In genomic region chr10:3783721-3784432, GRCh38 we compare ENCODE assay signal across 8 cellular contexts. TPM values are rescaled to one million over a fixed set of nuclear protein-coding genes. Genes with fewer than 3 reads are reported as not detected.
A peak's percentile ranks its signal among the peaks of the same experiment; 100 is the strongest.
DNase-seq lines count a peak whose midpoint lies in the region; ATAC-seq, FAIRE-seq and TF ChIP-seq lines count a peak whose summit lies in the region.

No MANE protein-coding gene starts in this region.

- H2AK5ac ChIP-seq in H1 (ENCODE audit: low read depth, low read length), result 0 out of 2 replicates have a peak overlapping the region, but pooled peaks have one; percentile 34

- POLR2A ChIA-PET in H1 (lab: Charles Lee; ENCODE audit: partially characterized antibody), result interaction anchor here (1.0 to 4.0 kb wide), 10 partner anchors 9 to 543 kb away, joined by 3 to 43 read pairs (median 4); no protein-coding TSS in a partner anchor

- peaks cover 5 to 17% (median 12%) of the 10 kb centered on the region in 4 experiments for H3K4me1 ChIP-seq in H1 (replicated peaks in 1 of 4; ENCODE audit: control insufficient read depth in 3 of 4, insufficient read depth in 4 of 4, low read length in 3 of 4)
- peaks cover 0 to 27% (median 18%) of the 10 kb centered on the region in 4 donors for H3K4me1 ChIP-seq in tibial nerve

- peaks cover 16% of the 10 kb centered on the region for H3K23me2 ChIP-seq in H1 (ENCODE audit: low read depth, low read length)

- peak overlapping the region; percentile 93 for H3K27ac ChIP-seq in VCaP
- H3K27ac ChIP-seq in H1 (ENCODE audit: low read depth, low read length), result peak overlapping the region; percentile 7; the same call in 1 of the 2 replicates
- peak overlapping the region; percentile 98 to 100 (median 99) for H3K27ac ChIP-seq in tibial nerve

- peak in 1 of 2 experiments; percentile 57; a peak in 2 of 3 replicates for TF ChIP-seq POLR2A in H1 (IDR thresholded peaks at IDR 0.05; ENCODE audit: control extremely low read depth in 1 of 2, low read depth in 2 of 2, low read length in 2 of 2)
- TF ChIP-seq POLR2A in tibial nerve (IDR thresholded peaks at IDR 0.05), result peak in 1 of 2 donors; percentile 21

- H3K4ac ChIP-seq in H1 (replicated peaks; ENCODE audit: insufficient read length, low read depth, low read length), result no peak overlapping the region

- peaks cover 22% of the 10 kb centered on the region for H3K79me1 ChIP-seq in H1 (ENCODE audit: low read depth, low read length)

- WGBS in H1 (ENCODE audit: extremely low coverage in 1 of 2, insufficient coverage in 1 of 2, insufficient read length in 1 of 2, insufficient replicate concordance in 2 of 2, low coverage in 1 of 2, low lambda C conversion rate in 2 of 2, missing lambda C conversion rate in 1 of 2), 2 experiments, result 1% methylated on average over 22 of the region's 22 CpGs; no CpG with 5 or more reads in 1 of the 2 experiments
- WGBS in tibial nerve, 2 donors, result 0% methylated on average over 22 of the region's 22 CpGs

- TF ChIP-seq RAD21 in H1 (IDR thresholded peaks at IDR 0.05 in 1 of 2, conservative IDR thresholded peaks at IDR 0.05 in 1 of 2; ENCODE audit: low read depth in 2 of 2, low read length in 2 of 2), result peak in 1 of 2 experiments; percentile 16; a peak in 1 of 4 replicates

- H4K8ac ChIP-seq in H1 (ENCODE audit: extremely low read depth, insufficient read depth, low read length), result no peak overlapping the region

- ATAC-seq in memory B cell (ENCODE audit: low read depth) (no peak), HG03045 (IDR thresholded peaks at IDR 0.05; ENCODE audit: unreplicated experiment) (no peak)

- no peak overlapping the region for H4K91ac ChIP-seq in H1 (replicated peaks; ENCODE audit: insufficient read length, low read length)

- peak overlapping the region; percentile 83 to 92 (median 89) for H3K9ac ChIP-seq in H1 (replicated peaks in 1 of 4; ENCODE audit: extremely low read depth in 1 of 4, low read depth in 3 of 4, low read length in 3 of 4)

- H3K4me3 ChIP-seq in GM06990 (replicated peaks; ENCODE audit: low read depth, low read length) (peak overlapping the region; percentile 95), H1 (ENCODE audit: extremely low read depth in 1 of 4, insufficient read depth in 2 of 4, low read depth in 3 of 4, low read length in 4 of 4) (peak overlapping the region; percentile 72 to 91 (median 86)), tibial nerve (peak overlapping the region; percentile 83 to 98 (median 88))

- H4K5ac ChIP-seq in H1 (ENCODE audit: insufficient read length, low read depth, low read length), result no peak overlapping the region

- TF ChIP-seq CTCF in GM06990 (IDR thresholded peaks at IDR 0.05; ENCODE audit: insufficient read depth, low read length, poor library complexity, severe bottlenecking) (no peak), VCaP (conservative IDR thresholded peaks at IDR 0.05) (no peak), H1 (IDR thresholded peaks at IDR 0.05; ENCODE audit: control extremely low read depth in 1 of 3, insufficient read depth in 1 of 3, low read depth in 1 of 3, low read length in 3 of 3) (no peak), tibial nerve (IDR thresholded peaks at IDR 0.05) (no peak)

- no peak overlapping the region for H2BK120ac ChIP-seq in H1 (replicated peaks; ENCODE audit: low read depth, low read length)

- peak overlapping the region; percentile 40; the same call in 1 of the 2 replicates for H2BK12ac ChIP-seq in H1 (ENCODE audit: low read depth, low read length)

- H3K4me2 ChIP-seq in H1 (ENCODE audit: insufficient read depth in 1 of 2, low read depth in 2 of 2, low read length in 2 of 2), result peak overlapping the region; percentile 77 to 94

- DNase-seq in GM06990 (ENCODE audit: extremely low read depth, insufficient read length) (no peak), NCI-H1417 (lab: John Stamatoyannopoulos, UW) (peak; percentile 79 to 94 (median 79)), H1 (ENCODE audit: low read depth in 1 of 2, low spot score in 2 of 2) (peak in 1 of 2 experiments; percentile 60), memory B cell (ENCODE audit: low spot score in 2 of 2) (peak in 1 of 2 donors; percentile 46), tibial nerve (ENCODE audit: low spot score in 2 of 2) (peak; percentile 61 to 76), HTR-8/SVneo (ENCODE audit: insufficient read length, low spot score) (no peak)

- H3K23ac ChIP-seq in H1 (ENCODE audit: insufficient read length), result no peak overlapping the region

- no peak overlapping the region for H3K14ac ChIP-seq in H1 (ENCODE audit: insufficient read length)

- H3K4me1 Mint-ChIP-seq in memory B cell, result peaks cover 39% of the 10 kb centered on the region

- no peak for FAIRE-seq in H1 (lab: Jason Lieb, UNC)
- no peak for FAIRE-seq in HTR-8/SVneo (lab: Jason Lieb, UNC)

- H3K27ac Mint-ChIP-seq in memory B cell, result peak overlapping the region; percentile 100

- no peaks in the 10 kb centered on the region for H3K27me3 ChIP-seq in GM06990 (replicated peaks; ENCODE audit: control insufficient read depth, insufficient read depth, low read length)
- no peaks in the 10 kb centered on the region for H3K27me3 ChIP-seq in H1 (replicated peaks in 1 of 4; ENCODE audit: control insufficient read depth in 3 of 4, extremely low read depth in 1 of 4, insufficient read depth in 3 of 4, low read length in 3 of 4)
- no peaks in the 10 kb centered on the region for H3K27me3 ChIP-seq in tibial nerve

- CTCF ChIA-PET in H1 (lab: Charles Lee; ENCODE audit: partially characterized antibody), result no interaction called here

- H2AFZ ChIP-seq in H1 (ENCODE audit: low read length), result no peak overlapping the region

- no peak for TF ChIP-seq EP300 in H1 (IDR thresholded peaks at IDR 0.05; ENCODE audit: borderline replicate concordance in 1 of 2, low read depth in 2 of 2, low read length in 2 of 2)
- TF ChIP-seq EP300 in tibial nerve (IDR thresholded peaks at IDR 0.05), result peak in 1 of 2 donors; percentile 70

- peak overlapping the region; percentile 90 for H3K4me3 Mint-ChIP-seq in memory B cell

- no peaks in the 10 kb centered on the region for H3K9me3 ChIP-seq in H1 (ENCODE audit: insufficient read depth in 2 of 2, low read depth in 1 of 2, low read length in 1 of 2)
- peaks cover 0 to 2% (median 0%) of the 10 kb centered on the region in 4 donors for H3K9me3 ChIP-seq in tibial nerve

- no peak overlapping the region; the same call in 1 of the 2 replicates for H2BK5ac ChIP-seq in H1 (ENCODE audit: low read depth, low read length)

- H3K36me3 ChIP-seq in GM06990 (ENCODE audit: control insufficient read depth, insufficient read depth, low read length) (peaks cover 25% of the 10 kb centered on the region), H1 (ENCODE audit: control insufficient read depth in 2 of 4, insufficient read depth in 4 of 4, low read length in 3 of 4) (peaks cover 22 to 30% (median 29%) of the 10 kb centered on the region in 4 experiments), tibial nerve (peaks cover 13 to 33% (median 23%) of the 10 kb centered on the region in 3 donors)

- no peak overlapping the region for H2BK20ac ChIP-seq in H1 (ENCODE audit: low read length)

- no peaks in the 10 kb centered on the region for H3K9me3 Mint-ChIP-seq in memory B cell

- no peak overlapping the region for H3K56ac ChIP-seq in H1 (replicated peaks; ENCODE audit: insufficient read length, low read depth, low read length)

- peaks cover 6 to 52% of the 10 kb centered on the region in 2 experiments for H3K79me2 ChIP-seq in H1 (ENCODE audit: control insufficient read depth in 1 of 2, insufficient read depth in 2 of 2, low read length in 2 of 2)

- H3K27me3 Mint-ChIP-seq in memory B cell, result no peaks in the 10 kb centered on the region

- peak overlapping the region; percentile 51; the same call in 1 of the 2 replicates for H3K18ac ChIP-seq in H1 (ENCODE audit: extremely low read depth, low read length)

- H2BK15ac ChIP-seq in H1 (ENCODE audit: low read length), result no peak overlapping the region

- peaks cover 35% of the 10 kb centered on the region for H3K36me3 Mint-ChIP-seq in memory B cell

- H4K20me1 ChIP-seq in H1 (replicated peaks in 1 of 2; ENCODE audit: control insufficient read depth in 1 of 2, insufficient read depth in 2 of 2, low read length in 2 of 2), result peaks cover 23 to 27% of the 10 kb centered on the region in 2 experiments

TF ChIP-seq in H1, 55 proteins besides CTCF, POLR2A, EP300 and RAD21 (continues in another document):
- TF ChIP-seq USF2 (IDR thresholded peaks at IDR 0.05; ENCODE audit: low read length) (no peak), MAX (IDR thresholded peaks at IDR 0.05) (peak; percentile 35; the same call in 1 of the 2 replicates), CBX8 (IDR thresholded peaks at IDR 0.05; ENCODE audit: borderline replicate concordance, low read depth, low read length) (no peak), RFX5 (IDR thresholded peaks at IDR 0.05; ENCODE audit: borderline replicate concordance, low read depth, low read length) (no peak), TAF1 (IDR thresholded peaks at IDR 0.05; ENCODE audit: low read depth, low read length) (peak; percentile 30)

RNA-seq across cellular contexts. Expression of gene KLF6, which starts 1.1 kb away (rescaled TPM):
- 19.5 and 23.0 TPM in 2 replicates for total RNA-seq in H1 (2021; fragmentation: NEBNext Ultra II Directional; extraction: Animal tissue kit (Norgen Biotek cat#: 25700))
- 5.7 and 10.1 TPM in 2 replicates for polyA plus RNA-seq in H1 (2011; rRNA removed)
- polyA plus RNA-seq in H1 (2011; cell fraction: cytosol; rRNA removed), result 8.9 TPM
- polyA plus RNA-seq in H1 (2011; cell fraction: nucleus; rRNA removed), result 19.0 TPM
- polyA plus RNA-seq in H1 (2012, experiment 1 of 2), result 9.4 to 16.4 TPM (median 12.4 TPM) in 4 replicates
- 4.0 TPM for polyA plus RNA-seq in H1 (2012, experiment 2 of 2)
- 9.9 TPM for polyA plus RNA-seq in H1 (2013, experiment 1 of 2)
- polyA plus RNA-seq in H1 (2013, experiment 2 of 2), result 10.1 TPM
- polyA minus RNA-seq in H1 (2011; rRNA and poly(A)+ RNA removed), result 19.2 and 29.7 TPM in 2 replicates
- polyA minus RNA-seq in H1 (2011; cell fraction: cytosol; rRNA and poly(A)+ RNA removed), result 9.5 TPM
- polyA minus RNA-seq in H1 (2011; cell fraction: nucleus; rRNA and poly(A)+ RNA removed), result 108 TPM
- 100 to 1,000 TPM; 156 to 226 (median 189) TPM for total RNA-seq in tibial nerve

Comparison
In these comparisons a context has a peak if more than half of its experiments do, and no peak if none do; other contexts are left out.
1. DNase-seq: peak in NCI-H1417 (3 of 3) and tibial nerve (2 of 2); none in GM06990 (single experiment) and HTR-8/SVneo (single experiment).
2. H3K27ac ChIP-seq: peak in every context shown above with its lines; median percentile 99 in tibial nerve; 93 in VCaP; 7 in H1.
3. Peak in every context shown above with its lines, with median percentiles within 50 percentile points of each other: H3K4me3 ChIP-seq.